In the genomic region with DNA sequence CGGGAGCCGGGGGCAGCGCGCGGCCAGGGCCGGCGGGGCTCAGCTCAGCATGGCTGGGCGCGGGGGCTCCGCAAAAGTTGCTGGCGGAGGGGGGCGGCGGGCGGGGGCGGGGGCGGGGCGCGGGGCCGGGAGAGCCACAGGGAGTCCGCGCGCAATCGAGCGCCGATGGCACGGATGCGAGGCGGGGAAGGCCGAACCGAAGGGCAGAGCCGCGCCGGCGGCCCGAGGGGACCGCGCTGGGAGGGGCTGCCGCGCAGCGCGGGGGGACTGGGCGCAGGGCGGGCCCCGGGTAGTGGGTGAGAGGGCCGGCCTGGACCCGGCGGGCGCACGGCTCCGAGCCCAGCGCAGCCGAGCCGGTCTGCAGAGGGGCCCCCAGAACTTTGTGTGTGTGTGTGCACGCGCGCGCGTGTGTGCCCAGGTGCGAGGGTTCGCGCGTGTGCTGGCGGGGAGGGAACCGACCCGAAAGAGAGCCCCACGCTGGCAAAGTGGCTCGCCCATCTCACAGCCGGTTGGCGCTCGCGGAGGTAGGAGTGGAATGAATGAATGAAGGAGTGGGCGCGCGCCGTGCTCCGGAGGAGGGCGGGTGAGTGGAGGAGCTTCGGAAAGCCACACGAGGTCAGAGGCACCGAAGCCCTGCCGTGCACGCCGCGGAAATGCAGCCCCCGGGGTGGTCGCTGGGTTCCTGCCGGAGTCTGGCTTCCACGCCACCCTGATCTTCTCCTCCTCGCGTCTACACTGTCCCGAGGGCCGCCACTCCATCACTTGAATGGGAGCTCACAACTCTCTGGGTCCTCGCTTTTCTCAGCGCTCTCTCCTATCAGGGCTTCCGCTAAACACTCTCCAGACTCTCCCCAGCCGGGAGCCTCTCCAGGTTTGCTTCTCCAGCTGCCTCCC, we compare ENCODE assay signal across 8 cellular contexts. TPM values are rescaled to one million over a fixed set of nuclear protein-coding genes. Genes with fewer than 3 reads are reported as not detected.
DNase-seq lines count a peak whose midpoint lies in the region; ATAC-seq and TF ChIP-seq lines count a peak whose summit lies in the region.

Gene HIPK2 (minus strand): TSS at position 51 of the 894 bp plus-strand sequence. CDS start 375 bp downstream, outside the sequence.

- H3K4me3 ChIP-seq in DND-41 (ENCODE audit: low read depth in 1 of 2, low read length in 2 of 2) (peak within 1 kb of the TSS; percentile 63 to 86), cardiac muscle cell (peak within 1 kb of the TSS; percentile 99), parathyroid adenoma (ENCODE audit: low read depth, low read length) (peak within 1 kb of the TSS; percentile 74)

- H3K27ac ChIP-seq in DND-41 (ENCODE audit: low read length) (peak within 1 kb of the TSS; percentile 30; the same call in 1 of the 2 replicates), cardiac muscle cell (peak within 1 kb of the TSS; percentile 76), parathyroid adenoma (peak within 1 kb of the TSS; percentile 84)

- H3K27ac Mint-ChIP-seq in activated naive CD8-positive, alpha-beta T cell treated with anti-CD3 and anti-CD28 coated beads, Interleukin-2, amount 50 U/mL, for 24 hours, result peak within 1 kb of the TSS; percentile 90
- peak within 1 kb of the TSS; percentile 96 for H3K27ac Mint-ChIP-seq in type B pancreatic cell

- peaks cover 12% of the 10 kb centered on the region; the same call in 1 of the 2 replicates for H4K20me1 ChIP-seq in DND-41 (ENCODE audit: insufficient read depth, low read length)

- H3K9me3 Mint-ChIP-seq in activated naive CD8-positive, alpha-beta T cell treated with anti-CD3 and anti-CD28 coated beads, Interleukin-2, amount 50 U/mL, for 24 hours, result no peaks in the 10 kb centered on the region
- H3K9me3 Mint-ChIP-seq in type B pancreatic cell, result no peaks in the 10 kb centered on the region

- ATAC-seq in DND-41 (ENCODE audit: insufficient read depth, low read depth) (peak; percentile 69), GM21737 (IDR thresholded peaks at IDR 0.05; ENCODE audit: unreplicated experiment) (peak; percentile 51)
- ATAC-seq in activated naive CD8-positive, alpha-beta T cell treated with anti-CD3 and anti-CD28 coated beads, Interleukin-2, amount 50 U/mL, for 24 hours, result peak; percentile 27

- H3K9ac ChIP-seq in DND-41 (ENCODE audit: low read depth, low read length), result peak within 1 kb of the TSS; percentile 77
- H3K9ac ChIP-seq in parathyroid adenoma, result no peak within 1 kb of the TSS

- H3K36me3 ChIP-seq in DND-41 (ENCODE audit: insufficient read depth, low read length) (no peaks in the 10 kb centered on the region; the same call in 1 of the 2 replicates), cardiac muscle cell (no peaks in the 10 kb centered on the region), parathyroid adenoma (ENCODE audit: control insufficient read depth, insufficient read depth, low read length) (no peaks in the 10 kb centered on the region)

- peaks cover 17% of the 10 kb centered on the region for H3K27me3 Mint-ChIP-seq in activated naive CD8-positive, alpha-beta T cell treated with anti-CD3 and anti-CD28 coated beads, Interleukin-2, amount 50 U/mL, for 24 hours
- H3K27me3 Mint-ChIP-seq in type B pancreatic cell, result peaks cover 7% of the 10 kb centered on the region

- peaks cover 31% of the 10 kb centered on the region for H3K27me3 ChIP-seq in DND-41 (ENCODE audit: insufficient read depth, low read length, poor library complexity)
- H3K27me3 ChIP-seq in cardiac muscle cell, result no peaks in the 10 kb centered on the region
- no peaks in the 10 kb centered on the region for H3K27me3 ChIP-seq in parathyroid adenoma (ENCODE audit: control insufficient read depth, insufficient read depth, low read length)

- peak within 1 kb of the TSS; percentile 97 for H3K4me2 ChIP-seq in DND-41 (ENCODE audit: insufficient read depth, low read length)
- H3K4me2 ChIP-seq in parathyroid adenoma (ENCODE audit: low read length), result peak within 1 kb of the TSS; percentile 89

- no peaks in the 10 kb centered on the region for H3K79me2 ChIP-seq in DND-41 (ENCODE audit: insufficient read depth, low read length)
- peaks cover 18% of the 10 kb centered on the region for H3K79me2 ChIP-seq in parathyroid adenoma

- TF ChIP-seq CTCF in DND-41 (IDR thresholded peaks at IDR 0.05; ENCODE audit: borderline replicate concordance, extremely low read depth, low read length, poor library complexity, severe bottlenecking), result no peak
- TF ChIP-seq CTCF in cardiac muscle cell (IDR thresholded peaks at IDR 0.05; ENCODE audit: low read depth, low read length), result no peak
- no peak for TF ChIP-seq CTCF in parathyroid adenoma (IDR thresholded peaks at IDR 0.05)
- TF ChIP-seq CTCF in type B pancreatic cell (conservative IDR thresholded peaks at IDR 0.05), result no peak

- H3K36me3 Mint-ChIP-seq in activated naive CD8-positive, alpha-beta T cell treated with anti-CD3 and anti-CD28 coated beads, Interleukin-2, amount 50 U/mL, for 24 hours (ENCODE audit: low read depth), result no peaks in the 10 kb centered on the region
- H3K36me3 Mint-ChIP-seq in type B pancreatic cell, result peaks cover 6% of the 10 kb centered on the region

- H3K9me3 ChIP-seq in DND-41 (ENCODE audit: insufficient read depth, low read length, severe bottlenecking) (no peaks in the 10 kb centered on the region), cardiac muscle cell (ENCODE audit: low read depth) (no peaks in the 10 kb centered on the region), parathyroid adenoma (ENCODE audit: control insufficient read depth, low read length) (no peaks in the 10 kb centered on the region)

- DNase-seq in DND-41, result peak; percentile 81
- peak; percentile 82 for DNase-seq in LHCN-M2 (ENCODE audit: low read depth)
- peak; percentile 64 for DNase-seq in T follicular helper cell (ENCODE audit: low read depth)
- DNase-seq in activated naive CD8-positive, alpha-beta T cell treated with anti-CD3 and anti-CD28 coated beads, Interleukin-2, amount 50 U/mL, for 24 hours, result peak; percentile 71
- DNase-seq in cardiac muscle cell (ENCODE audit: low read depth in 1 of 2, low spot score in 1 of 2), result peak; percentile 80 to 90
- DNase-seq in type B pancreatic cell (ENCODE audit: extremely low spot score, unreplicated experiment), result peak; percentile 85

- peak within 1 kb of the TSS; percentile 90 for H3K4me3 Mint-ChIP-seq in activated naive CD8-positive, alpha-beta T cell treated with anti-CD3 and anti-CD28 coated beads, Interleukin-2, amount 50 U/mL, for 24 hours
- H3K4me3 Mint-ChIP-seq in type B pancreatic cell, result peak within 1 kb of the TSS; percentile 99

- peak within 1 kb of the TSS; percentile 86 for H2AFZ ChIP-seq in DND-41 (ENCODE audit: low read depth, low read length)
- H2AFZ ChIP-seq in parathyroid adenoma, result peak within 1 kb of the TSS; percentile 90

- H3K4me1 ChIP-seq in DND-41 (ENCODE audit: insufficient read depth, low read length), result peaks cover 28% of the 10 kb centered on the region
- H3K4me1 ChIP-seq in cardiac muscle cell (ENCODE audit: low read depth), result peaks cover 15% of the 10 kb centered on the region
- peaks cover 12% of the 10 kb centered on the region for H3K4me1 ChIP-seq in parathyroid adenoma

- H3K4me1 Mint-ChIP-seq in activated naive CD8-positive, alpha-beta T cell treated with anti-CD3 and anti-CD28 coated beads, Interleukin-2, amount 50 U/mL, for 24 hours, result peaks cover 44% of the 10 kb centered on the region
- H3K4me1 Mint-ChIP-seq in type B pancreatic cell (ENCODE audit: unreplicated experiment), result peaks cover 42% of the 10 kb centered on the region

RNA-seq across cellular contexts. Expression of gene HIPK2, which starts in this region (rescaled TPM):
- 50.9 and 61.3 TPM in 2 replicates for total RNA-seq in LHCN-M2 (2014; rRNA removed)
- 31.7 TPM for polyA plus RNA-seq in LHCN-M2 (2012)
- total RNA-seq in cardiac muscle cell, result 35.9 and 47.0 TPM in 2 replicates
- 23.2 and 29.6 TPM in 2 replicates for polyA plus RNA-seq in cardiac muscle cell
- 84.7 and 89.1 TPM in 2 replicates for total RNA-seq in type B pancreatic cell (ENCODE audit: low replicate concordance)

Comparison
In these comparisons a context has a peak if more than half of its experiments do, and no peak if none do; other contexts are left out.
1. Peak in every context shown above with its lines: DNase-seq, ATAC-seq, H3K4me3 ChIP-seq and H3K27ac ChIP-seq.
2. H3K27ac ChIP-seq: peak in every context shown above with its lines; median percentile 84 in parathyroid adenoma; 76 in cardiac muscle cell; 30 in DND-41.